Comparison of ENCODE assay signal across 9 cellular contexts in genomic region chr3:156483961-156484787, GRCh38.
DNase-seq lines count a peak whose midpoint lies in the region; ATAC-seq and TF ChIP-seq lines count a peak whose summit lies in the region.
"Had no signal": no experiment of that assay in that cellular context is flagged by ENCODE, and none has a peak within 500 bp of the region (broad histone marks: within the 10 kb centered on the region; RNA-seq: fewer than 3 reads in every experiment).

No MANE protein-coding gene starts in this region.

- peak overlapping the region; percentile 74 for H3K4me3 Mint-ChIP-seq in T-helper 1 cell treated with Interleukin-12 subunit alpha and Interleukin-12 subunit beta and Interleukin-4 antibody, amounts not matched to agents 30 μg/mL and 1 μg/mL, for 36 hours
- H3K4me3 Mint-ChIP-seq in mesothelial cell of epicardium, result no peak overlapping the region

- TF ChIP-seq CTCF in brain microvascular endothelial cell (IDR thresholded peaks at IDR 0.05; ENCODE audit: low read depth, low read length, missing control alignments) (no peak), mesothelial cell of epicardium (IDR thresholded peaks at IDR 0.05; ENCODE audit: unreplicated experiment) (no peak), suprapubic skin (IDR thresholded peaks at IDR 0.05) (no peak)

- DNase-seq in CD1c-positive myeloid dendritic cell (ENCODE audit: extremely low spot score) (peak; percentile 52), brain microvascular endothelial cell (peak; percentile 64), mesothelial cell of epicardium (ENCODE audit: low spot score in 2 of 2, unreplicated experiment in 2 of 2) (no peak), suprapubic skin (ENCODE audit: low spot score in 2 of 2) (no peak), HEK293T (ENCODE audit: extremely low spot score) (no peak)

- H3K27me3 Mint-ChIP-seq in T-helper 1 cell treated with Interleukin-12 subunit alpha and Interleukin-12 subunit beta and Interleukin-4 antibody, amounts not matched to agents 30 μg/mL and 1 μg/mL, for 36 hours (ENCODE audit: low read depth), result peaks cover 7% of the 10 kb centered on the region
- H3K27me3 Mint-ChIP-seq in mesothelial cell of epicardium (ENCODE audit: low read depth), result no peaks in the 10 kb centered on the region

- H3K36me3 ChIP-seq in brain microvascular endothelial cell (replicated peaks), result no peaks in the 10 kb centered on the region
- no peaks in the 10 kb centered on the region for H3K36me3 ChIP-seq in suprapubic skin
- H3K36me3 ChIP-seq: neutrophil had no signal

- in situ Hi-C loops in brain microvascular endothelial cell (cut with HindIII; ENCODE audit: low pct_ligation_motif_present, low sequenced_read_pairs), result no loop called here

- H3K27me3 ChIP-seq in brain microvascular endothelial cell (replicated peaks) (no peaks in the 10 kb centered on the region), suprapubic skin (no peaks in the 10 kb centered on the region)
- H3K27me3 ChIP-seq: neutrophil had no signal

- CTCF ChIA-PET in HEK293T (lab: Yijun Ruan, JAX), result no interaction called here

- WGBS in suprapubic skin, result 29% methylated on average over 6 of the region's 6 CpGs

- peaks cover 29% of the 10 kb centered on the region for H3K4me1 Mint-ChIP-seq in T-helper 1 cell treated with Interleukin-12 subunit alpha and Interleukin-12 subunit beta and Interleukin-4 antibody, amounts not matched to agents 30 μg/mL and 1 μg/mL, for 36 hours (ENCODE audit: low read depth)
- peaks cover 27% of the 10 kb centered on the region for H3K4me1 Mint-ChIP-seq in mesothelial cell of epicardium

- H3K9me3 ChIP-seq in suprapubic skin, result no peaks in the 10 kb centered on the region
- H3K9me3 ChIP-seq: neutrophil had no signal

- no peaks in the 10 kb centered on the region for H3K9me3 Mint-ChIP-seq in T-helper 1 cell treated with Interleukin-12 subunit alpha and Interleukin-12 subunit beta and Interleukin-4 antibody, amounts not matched to agents 30 μg/mL and 1 μg/mL, for 36 hours
- H3K9me3 Mint-ChIP-seq in mesothelial cell of epicardium, result no peaks in the 10 kb centered on the region

- no peak for TF ChIP-seq POLR2A in suprapubic skin (IDR thresholded peaks at IDR 0.05)

- ATAC-seq in GM19463 (IDR thresholded peaks at IDR 0.05; ENCODE audit: unreplicated experiment) (peak; percentile 76), HG03521 (IDR thresholded peaks at IDR 0.05; ENCODE audit: unreplicated experiment) (peak; percentile 73)

- no peak overlapping the region for H3K4me3 ChIP-seq in brain microvascular endothelial cell (ENCODE audit: low read depth, low read length)
- no peak overlapping the region for H3K4me3 ChIP-seq in suprapubic skin

- TF ChIP-seq EP300 in suprapubic skin (IDR thresholded peaks at IDR 0.05), result no peak

- POLR2A ChIA-PET in HEK293T (lab: Yijun Ruan, JAX), result interaction anchor here (0.6 kb wide), 1 partner anchor 9 kb away, joined by 3 read pairs; no protein-coding TSS in a partner anchor

- H3K27ac ChIP-seq in brain microvascular endothelial cell (peak overlapping the region; percentile 76), suprapubic skin (peak overlapping the region; percentile 54)
- H3K27ac ChIP-seq: neutrophil had no signal

- H3K27ac Mint-ChIP-seq in T-helper 1 cell treated with Interleukin-12 subunit alpha and Interleukin-12 subunit beta and Interleukin-4 antibody, amounts not matched to agents 30 μg/mL and 1 μg/mL, for 36 hours, result peak overlapping the region; percentile 93
- H3K27ac Mint-ChIP-seq in mesothelial cell of epicardium, result peak overlapping the region; percentile 58

- H3K36me3 Mint-ChIP-seq in T-helper 1 cell treated with Interleukin-12 subunit alpha and Interleukin-12 subunit beta and Interleukin-4 antibody, amounts not matched to agents 30 μg/mL and 1 μg/mL, for 36 hours (ENCODE audit: low read depth), result peaks cover 1% of the 10 kb centered on the region
- H3K36me3 Mint-ChIP-seq in mesothelial cell of epicardium, result no peaks in the 10 kb centered on the region

- peaks cover 17% of the 10 kb centered on the region for H3K4me1 ChIP-seq in suprapubic skin

TF ChIP-seq in HEK293T, 16 proteins besides CTCF, POLR2A, EP300 and RAD21:
- TF ChIP-seq TARDBP (IDR thresholded peaks at IDR 0.05), result no peak
- TF ChIP-seq PKNOX1 (IDR thresholded peaks at IDR 0.05), result no peak
- TF ChIP-seq BHLHE40 (IDR thresholded peaks at IDR 0.05; ENCODE audit: borderline replicate concordance), result no peak
- TF ChIP-seq HDGF (IDR thresholded peaks at IDR 0.05; ENCODE audit: borderline replicate concordance), result no peak
- TF ChIP-seq FOXM1 (IDR thresholded peaks at IDR 0.05; ENCODE audit: borderline replicate concordance), result no peak
- no peak for TF ChIP-seq L3MBTL2 (conservative IDR thresholded peaks at IDR 0.05)
- no peak for TF ChIP-seq SUZ12 (IDR thresholded peaks at IDR 0.05)
- no peak for TF ChIP-seq CTBP1 (IDR thresholded peaks at IDR 0.05; ENCODE audit: borderline replicate concordance)
- TF ChIP-seq FOXA1 (IDR thresholded peaks at IDR 0.05), result no peak
- TF ChIP-seq ZNF384 (IDR thresholded peaks at IDR 0.05), result no peak
- no peak for TF ChIP-seq LEF1 (IDR thresholded peaks at IDR 0.05; ENCODE audit: borderline replicate concordance)
TF ChIP-seq in HEK293T: peak in this region for 0.

Comparison
In these comparisons a context has a peak if more than half of its experiments do, and no peak if none do; other contexts are left out.
1. DNase-seq: peak in CD1c-positive myeloid dendritic cell (single experiment) and brain microvascular endothelial cell (single experiment); none in mesothelial cell of epicardium (0 of 2), suprapubic skin (0 of 2) and HEK293T (single experiment).